Comparison of ENCODE assay signal across 1 cellular context in the genomic region with DNA sequence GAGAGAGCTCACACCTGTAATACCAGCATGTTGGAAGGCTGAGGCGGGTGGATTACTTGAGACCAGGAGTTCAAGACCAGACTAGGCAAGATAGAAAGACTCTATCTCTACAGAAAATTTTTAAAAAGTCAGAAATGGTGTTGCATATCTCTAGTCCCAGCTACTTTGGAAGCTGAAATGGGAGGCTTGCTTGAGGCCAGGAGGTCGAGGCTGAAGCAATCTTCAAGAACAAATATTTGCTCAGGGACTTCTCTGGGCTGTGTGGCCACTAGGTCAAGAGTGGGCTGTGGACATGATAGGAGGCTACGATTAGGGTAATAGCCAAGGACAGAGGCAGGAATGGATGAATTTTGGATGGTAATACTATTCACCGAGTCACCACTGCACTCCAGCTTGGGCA.
A peak's percentile ranks its signal among the peaks of the same experiment; 100 is the strongest.
TF ChIP-seq lines count a peak whose summit lies in the region.

No MANE protein-coding gene starts in this region.

TF ChIP-seq in HepG2, 621 proteins besides CTCF, POLR2A, EP300 and RAD21 (continued from another document and continues in another):
- TF ChIP-seq, protein P1, sequence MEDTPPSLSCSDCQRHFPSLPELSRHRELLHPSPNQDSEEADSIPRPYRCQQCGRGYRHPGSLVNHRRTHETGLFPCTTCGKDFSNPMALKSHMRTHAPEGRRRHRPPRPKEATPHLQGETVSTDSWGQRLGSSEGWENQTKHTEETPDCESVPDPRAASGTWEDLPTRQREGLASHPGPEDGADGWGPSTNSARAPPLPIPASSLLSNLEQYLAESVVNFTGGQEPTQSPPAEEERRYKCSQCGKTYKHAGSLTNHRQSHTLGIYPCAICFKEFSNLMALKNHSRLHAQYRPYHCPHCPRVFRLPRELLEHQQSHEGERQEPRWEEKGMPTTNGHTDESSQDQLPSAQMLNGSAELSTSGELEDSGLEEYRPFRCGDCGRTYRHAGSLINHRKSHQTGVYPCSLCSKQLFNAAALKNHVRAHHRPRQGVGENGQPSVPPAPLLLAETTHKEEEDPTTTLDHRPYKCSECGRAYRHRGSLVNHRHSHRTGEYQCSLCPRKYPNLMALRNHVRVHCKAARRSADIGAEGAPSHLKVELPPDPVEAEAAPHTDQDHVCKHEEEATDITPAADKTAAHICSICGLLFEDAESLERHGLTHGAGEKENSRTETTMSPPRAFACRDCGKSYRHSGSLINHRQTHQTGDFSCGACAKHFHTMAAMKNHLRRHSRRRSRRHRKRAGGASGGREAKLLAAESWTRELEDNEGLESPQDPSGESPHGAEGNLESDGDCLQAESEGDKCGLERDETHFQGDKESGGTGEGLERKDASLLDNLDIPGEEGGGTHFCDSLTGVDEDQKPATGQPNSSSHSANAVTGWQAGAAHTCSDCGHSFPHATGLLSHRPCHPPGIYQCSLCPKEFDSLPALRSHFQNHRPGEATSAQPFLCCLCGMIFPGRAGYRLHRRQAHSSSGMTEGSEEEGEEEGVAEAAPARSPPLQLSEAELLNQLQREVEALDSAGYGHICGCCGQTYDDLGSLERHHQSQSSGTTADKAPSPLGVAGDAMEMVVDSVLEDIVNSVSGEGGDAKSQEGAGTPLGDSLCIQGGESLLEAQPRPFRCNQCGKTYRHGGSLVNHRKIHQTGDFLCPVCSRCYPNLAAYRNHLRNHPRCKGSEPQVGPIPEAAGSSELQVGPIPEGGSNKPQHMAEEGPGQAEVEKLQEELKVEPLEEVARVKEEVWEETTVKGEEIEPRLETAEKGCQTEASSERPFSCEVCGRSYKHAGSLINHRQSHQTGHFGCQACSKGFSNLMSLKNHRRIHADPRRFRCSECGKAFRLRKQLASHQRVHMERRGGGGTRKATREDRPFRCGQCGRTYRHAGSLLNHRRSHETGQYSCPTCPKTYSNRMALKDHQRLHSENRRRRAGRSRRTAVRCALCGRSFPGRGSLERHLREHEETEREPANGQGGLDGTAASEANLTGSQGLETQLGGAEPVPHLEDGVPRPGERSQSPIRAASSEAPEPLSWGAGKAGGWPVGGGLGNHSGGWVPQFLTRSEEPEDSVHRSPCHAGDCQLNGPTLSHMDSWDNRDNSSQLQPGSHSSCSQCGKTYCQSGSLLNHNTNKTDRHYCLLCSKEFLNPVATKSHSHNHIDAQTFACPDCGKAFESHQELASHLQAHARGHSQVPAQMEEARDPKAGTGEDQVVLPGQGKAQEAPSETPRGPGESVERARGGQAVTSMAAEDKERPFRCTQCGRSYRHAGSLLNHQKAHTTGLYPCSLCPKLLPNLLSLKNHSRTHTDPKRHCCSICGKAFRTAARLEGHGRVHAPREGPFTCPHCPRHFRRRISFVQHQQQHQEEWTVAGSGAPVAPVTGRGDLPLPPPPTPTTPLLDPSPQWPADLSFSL (CRISPR knock-in tag; IDR thresholded peaks at IDR 0.05), result no peak
- TF ChIP-seq, protein P2, sequence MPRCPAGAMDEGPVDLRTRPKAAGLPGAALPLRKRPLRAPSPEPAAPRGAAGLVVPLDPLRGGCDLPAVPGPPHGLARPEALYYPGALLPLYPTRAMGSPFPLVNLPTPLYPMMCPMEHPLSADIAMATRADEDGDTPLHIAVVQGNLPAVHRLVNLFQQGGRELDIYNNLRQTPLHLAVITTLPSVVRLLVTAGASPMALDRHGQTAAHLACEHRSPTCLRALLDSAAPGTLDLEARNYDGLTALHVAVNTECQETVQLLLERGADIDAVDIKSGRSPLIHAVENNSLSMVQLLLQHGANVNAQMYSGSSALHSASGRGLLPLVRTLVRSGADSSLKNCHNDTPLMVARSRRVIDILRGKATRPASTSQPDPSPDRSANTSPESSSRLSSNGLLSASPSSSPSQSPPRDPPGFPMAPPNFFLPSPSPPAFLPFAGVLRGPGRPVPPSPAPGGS (CRISPR knock-in tag; IDR thresholded peaks at IDR 0.05), result no peak
- TF ChIP-seq RXRB (CRISPR knock-in tag; IDR thresholded peaks at IDR 0.05; ENCODE audit: borderline replicate concordance) (peak; percentile 93), ZMYM4 (CRISPR knock-in tag; IDR thresholded peaks at IDR 0.05) (peak; percentile 46; the same call in 1 of the 2 replicates), HNF4G (IDR thresholded peaks at IDR 0.05; ENCODE audit: borderline replicate concordance, low read depth, low read length) (peak; percentile 49; the same call in 1 of the 2 replicates), HNF4G (CRISPR knock-in tag; IDR thresholded peaks at IDR 0.05; ENCODE audit: borderline replicate concordance, low read depth) (no peak), MIER2 (CRISPR knock-in tag; IDR thresholded peaks at IDR 0.05) (peak; percentile 34; the same call in 1 of the 2 replicates), GPN1 (CRISPR knock-in tag; IDR thresholded peaks at IDR 0.05; ENCODE audit: borderline replicate concordance) (no peak), JDP2 (CRISPR knock-in tag; IDR thresholded peaks at IDR 0.05; ENCODE audit: borderline replicate concordance) (no peak), SRSF9 (IDR thresholded peaks at IDR 0.05; ENCODE audit: borderline replicate concordance, insufficient read depth, low read depth, low read length, poor library complexity, severe bottlenecking) (no peak), FOXM1 (CRISPR knock-in tag; IDR thresholded peaks at IDR 0.05) (no peak), ZNF558 (CRISPR knock-in tag; IDR thresholded peaks at IDR 0.05; ENCODE audit: borderline replicate concordance) (no peak), SOX13 (IDR thresholded peaks at IDR 0.05) (0 out of 2 replicates have a peak, but pooled peaks have one; percentile 43), SOX13 (CRISPR knock-in tag; conservative IDR thresholded peaks at IDR 0.05 in 1 of 2, IDR thresholded peaks at IDR 0.05 in 1 of 2) (peak in 1 of 2 experiments; percentile 71; a peak in 2 of 4 replicates), FOXJ3 (CRISPR knock-in tag; IDR thresholded peaks at IDR 0.05; ENCODE audit: borderline replicate concordance) (0 out of 2 replicates have a peak, but pooled peaks have one; percentile 32), ZNF264 (CRISPR knock-in tag; IDR thresholded peaks at IDR 0.05) (peak; percentile 10; the same call in 1 of the 2 replicates), GATAD2A (CRISPR knock-in tag; IDR thresholded peaks at IDR 0.05) (peak; percentile 94)
- TF ChIP-seq, protein P3, sequence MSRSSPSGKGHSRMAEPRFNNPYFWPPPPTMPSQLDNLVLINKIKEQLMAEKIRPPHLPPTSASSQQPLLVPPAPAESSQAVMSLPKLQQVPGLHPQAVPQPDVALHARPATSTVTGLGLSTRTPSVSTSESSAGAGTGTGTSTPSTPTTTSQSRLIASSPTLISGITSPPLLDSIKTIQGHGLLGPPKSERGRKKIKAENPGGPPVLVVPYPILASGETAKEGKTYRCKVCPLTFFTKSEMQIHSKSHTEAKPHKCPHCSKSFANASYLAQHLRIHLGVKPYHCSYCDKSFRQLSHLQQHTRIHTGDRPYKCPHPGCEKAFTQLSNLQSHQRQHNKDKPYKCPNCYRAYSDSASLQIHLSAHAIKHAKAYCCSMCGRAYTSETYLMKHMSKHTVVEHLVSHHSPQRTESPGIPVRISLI (CRISPR knock-in tag; IDR thresholded peaks at IDR 0.05; ENCODE audit: borderline replicate concordance), result peak; percentile 68; the same call in 1 of the 2 replicates
- TF ChIP-seq, protein P4, sequence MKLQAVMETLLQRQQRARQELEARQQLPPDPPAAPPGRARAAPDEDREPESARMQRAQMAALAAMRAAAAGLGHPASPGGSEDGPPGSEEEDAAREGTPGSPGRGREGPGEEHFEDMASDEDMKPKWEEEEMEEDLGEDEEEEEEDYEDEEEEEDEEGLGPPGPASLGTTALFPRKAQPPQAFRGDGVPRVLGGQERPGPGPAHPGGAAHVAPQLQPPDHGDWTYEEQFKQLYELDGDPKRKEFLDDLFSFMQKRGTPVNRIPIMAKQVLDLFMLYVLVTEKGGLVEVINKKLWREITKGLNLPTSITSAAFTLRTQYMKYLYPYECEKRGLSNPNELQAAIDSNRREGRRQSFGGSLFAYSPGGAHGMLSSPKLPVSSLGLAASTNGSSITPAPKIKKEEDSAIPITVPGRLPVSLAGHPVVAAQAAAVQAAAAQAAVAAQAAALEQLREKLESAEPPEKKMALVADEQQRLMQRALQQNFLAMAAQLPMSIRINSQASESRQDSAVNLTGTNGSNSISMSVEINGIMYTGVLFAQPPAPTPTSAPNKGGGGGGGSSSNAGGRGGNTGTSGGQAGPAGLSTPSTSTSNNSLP (IDR thresholded peaks at IDR 0.05; ENCODE audit: low read depth, low read length), result no peak
- TF ChIP-seq, protein P5, sequence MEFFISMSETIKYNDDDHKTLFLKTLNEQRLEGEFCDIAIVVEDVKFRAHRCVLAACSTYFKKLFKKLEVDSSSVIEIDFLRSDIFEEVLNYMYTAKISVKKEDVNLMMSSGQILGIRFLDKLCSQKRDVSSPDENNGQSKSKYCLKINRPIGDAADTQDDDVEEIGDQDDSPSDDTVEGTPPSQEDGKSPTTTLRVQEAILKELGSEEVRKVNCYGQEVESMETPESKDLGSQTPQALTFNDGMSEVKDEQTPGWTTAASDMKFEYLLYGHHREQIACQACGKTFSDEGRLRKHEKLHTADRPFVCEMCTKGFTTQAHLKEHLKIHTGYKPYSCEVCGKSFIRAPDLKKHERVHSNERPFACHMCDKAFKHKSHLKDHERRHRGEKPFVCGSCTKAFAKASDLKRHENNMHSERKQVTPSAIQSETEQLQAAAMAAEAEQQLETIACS (CRISPR knock-in tag; IDR thresholded peaks at IDR 0.05), result no peak
- TF ChIP-seq, protein P6, sequence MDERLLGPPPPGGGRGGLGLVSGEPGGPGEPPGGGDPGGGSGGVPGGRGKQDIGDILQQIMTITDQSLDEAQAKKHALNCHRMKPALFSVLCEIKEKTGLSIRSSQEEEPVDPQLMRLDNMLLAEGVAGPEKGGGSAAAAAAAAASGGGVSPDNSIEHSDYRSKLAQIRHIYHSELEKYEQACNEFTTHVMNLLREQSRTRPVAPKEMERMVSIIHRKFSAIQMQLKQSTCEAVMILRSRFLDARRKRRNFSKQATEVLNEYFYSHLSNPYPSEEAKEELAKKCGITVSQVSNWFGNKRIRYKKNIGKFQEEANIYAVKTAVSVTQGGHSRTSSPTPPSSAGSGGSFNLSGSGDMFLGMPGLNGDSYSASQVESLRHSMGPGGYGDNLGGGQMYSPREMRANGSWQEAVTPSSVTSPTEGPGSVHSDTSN (CRISPR knock-in tag; IDR thresholded peaks at IDR 0.05), result no peak
- TF ChIP-seq, protein P7, sequence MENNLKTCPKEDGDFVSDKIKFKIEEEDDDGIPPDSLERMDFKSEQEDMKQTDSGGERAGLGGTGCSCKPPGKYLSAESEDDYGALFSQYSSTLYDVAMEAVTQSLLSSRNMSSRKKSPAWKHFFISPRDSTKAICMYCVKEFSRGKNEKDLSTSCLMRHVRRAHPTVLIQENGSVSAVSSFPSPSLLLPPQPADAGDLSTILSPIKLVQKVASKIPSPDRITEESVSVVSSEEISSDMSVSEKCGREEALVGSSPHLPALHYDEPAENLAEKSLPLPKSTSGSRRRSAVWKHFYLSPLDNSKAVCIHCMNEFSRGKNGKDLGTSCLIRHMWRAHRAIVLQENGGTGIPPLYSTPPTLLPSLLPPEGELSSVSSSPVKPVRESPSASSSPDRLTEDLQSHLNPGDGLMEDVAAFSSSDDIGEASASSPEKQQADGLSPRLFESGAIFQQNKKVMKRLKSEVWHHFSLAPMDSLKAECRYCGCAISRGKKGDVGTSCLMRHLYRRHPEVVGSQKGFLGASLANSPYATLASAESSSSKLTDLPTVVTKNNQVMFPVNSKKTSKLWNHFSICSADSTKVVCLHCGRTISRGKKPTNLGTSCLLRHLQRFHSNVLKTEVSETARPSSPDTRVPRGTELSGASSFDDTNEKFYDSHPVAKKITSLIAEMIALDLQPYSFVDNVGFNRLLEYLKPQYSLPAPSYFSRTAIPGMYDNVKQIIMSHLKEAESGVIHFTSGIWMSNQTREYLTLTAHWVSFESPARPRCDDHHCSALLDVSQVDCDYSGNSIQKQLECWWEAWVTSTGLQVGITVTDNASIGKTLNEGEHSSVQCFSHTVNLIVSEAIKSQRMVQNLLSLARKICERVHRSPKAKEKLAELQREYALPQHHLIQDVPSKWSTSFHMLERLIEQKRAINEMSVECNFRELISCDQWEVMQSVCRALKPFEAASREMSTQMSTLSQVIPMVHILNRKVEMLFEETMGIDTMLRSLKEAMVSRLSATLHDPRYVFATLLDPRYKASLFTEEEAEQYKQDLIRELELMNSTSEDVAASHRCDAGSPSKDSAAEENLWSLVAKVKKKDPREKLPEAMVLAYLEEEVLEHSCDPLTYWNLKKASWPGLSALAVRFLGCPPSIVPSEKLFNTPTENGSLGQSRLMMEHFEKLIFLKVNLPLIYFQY (CRISPR knock-in tag; IDR thresholded peaks at IDR 0.05; ENCODE audit: borderline replicate concordance), result no peak
- TF ChIP-seq, protein P8, sequence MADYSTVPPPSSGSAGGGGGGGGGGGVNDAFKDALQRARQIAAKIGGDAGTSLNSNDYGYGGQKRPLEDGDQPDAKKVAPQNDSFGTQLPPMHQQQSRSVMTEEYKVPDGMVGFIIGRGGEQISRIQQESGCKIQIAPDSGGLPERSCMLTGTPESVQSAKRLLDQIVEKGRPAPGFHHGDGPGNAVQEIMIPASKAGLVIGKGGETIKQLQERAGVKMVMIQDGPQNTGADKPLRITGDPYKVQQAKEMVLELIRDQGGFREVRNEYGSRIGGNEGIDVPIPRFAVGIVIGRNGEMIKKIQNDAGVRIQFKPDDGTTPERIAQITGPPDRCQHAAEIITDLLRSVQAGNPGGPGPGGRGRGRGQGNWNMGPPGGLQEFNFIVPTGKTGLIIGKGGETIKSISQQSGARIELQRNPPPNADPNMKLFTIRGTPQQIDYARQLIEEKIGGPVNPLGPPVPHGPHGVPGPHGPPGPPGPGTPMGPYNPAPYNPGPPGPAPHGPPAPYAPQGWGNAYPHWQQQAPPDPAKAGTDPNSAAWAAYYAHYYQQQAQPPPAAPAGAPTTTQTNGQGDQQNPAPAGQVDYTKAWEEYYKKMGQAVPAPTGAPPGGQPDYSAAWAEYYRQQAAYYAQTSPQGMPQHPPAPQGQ (CRISPR knock-in tag; IDR thresholded peaks at IDR 0.05; ENCODE audit: borderline replicate concordance), result no peak
- TF ChIP-seq, protein P9, sequence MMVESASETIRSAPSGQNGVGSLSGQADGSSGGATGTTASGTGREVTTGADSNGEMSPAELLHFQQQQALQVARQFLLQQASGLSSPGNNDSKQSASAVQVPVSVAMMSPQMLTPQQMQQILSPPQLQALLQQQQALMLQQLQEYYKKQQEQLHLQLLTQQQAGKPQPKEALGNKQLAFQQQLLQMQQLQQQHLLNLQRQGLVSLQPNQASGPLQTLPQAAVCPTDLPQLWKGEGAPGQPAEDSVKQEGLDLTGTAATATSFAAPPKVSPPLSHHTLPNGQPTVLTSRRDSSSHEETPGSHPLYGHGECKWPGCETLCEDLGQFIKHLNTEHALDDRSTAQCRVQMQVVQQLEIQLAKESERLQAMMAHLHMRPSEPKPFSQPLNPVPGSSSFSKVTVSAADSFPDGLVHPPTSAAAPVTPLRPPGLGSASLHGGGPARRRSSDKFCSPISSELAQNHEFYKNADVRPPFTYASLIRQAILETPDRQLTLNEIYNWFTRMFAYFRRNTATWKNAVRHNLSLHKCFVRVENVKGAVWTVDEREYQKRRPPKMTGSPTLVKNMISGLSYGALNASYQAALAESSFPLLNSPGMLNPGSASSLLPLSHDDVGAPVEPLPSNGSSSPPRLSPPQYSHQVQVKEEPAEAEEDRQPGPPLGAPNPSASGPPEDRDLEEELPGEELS (CRISPR knock-in tag; IDR thresholded peaks at IDR 0.05), result peak; percentile 77
